Comparison of ENCODE assay signal across 8 cellular contexts in the genomic region with DNA sequence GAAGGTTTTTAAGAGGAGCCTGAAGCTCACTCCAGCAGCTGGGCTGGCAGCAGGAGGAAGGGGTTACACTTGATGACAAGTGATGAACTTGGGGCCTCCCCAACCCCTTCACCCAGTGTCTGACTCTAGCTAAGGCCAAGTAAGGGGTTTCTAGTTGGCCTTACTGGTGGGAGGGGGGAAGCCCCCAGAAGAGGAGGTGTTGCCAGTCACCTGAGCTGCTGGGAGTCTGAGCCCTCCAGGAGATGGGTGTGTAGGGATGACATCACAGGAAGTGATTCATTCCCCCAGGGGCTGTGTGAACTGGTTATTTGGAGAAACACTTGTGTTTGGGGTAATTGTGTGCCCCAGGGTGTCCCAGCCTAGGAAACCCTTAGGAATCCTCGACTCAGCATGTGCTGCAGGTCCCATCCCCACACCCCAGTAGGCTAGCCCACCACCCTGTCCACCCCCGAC. TPM values are rescaled to one million over a fixed set of nuclear protein-coding genes. Genes with fewer than 3 reads are reported as not detected.
A peak's percentile ranks its signal among the peaks of the same experiment; 100 is the strongest.
DNase-seq lines count a peak whose midpoint lies in the region; ATAC-seq and TF ChIP-seq lines count a peak whose summit lies in the region.

No MANE protein-coding gene starts in this region.

- no peak overlapping the region for H2BK20ac ChIP-seq in H9 (ENCODE audit: low read depth, low read length, poor library complexity, severe bottlenecking)

- H4K8ac ChIP-seq in H9 (replicated peaks; ENCODE audit: insufficient read length, low read depth, low read length): no peak overlapping the region

- no peak overlapping the region for H4K91ac ChIP-seq in H9 (ENCODE audit: insufficient read length, low read depth, low read length)

- peaks cover 11% of the 10 kb centered on the region for H3K27me3 ChIP-seq in CD8-positive, alpha-beta memory T cell (ENCODE audit: insufficient read depth, low read length, poor library complexity, severe bottlenecking)
- H3K27me3 ChIP-seq in H9 (ENCODE audit: insufficient read depth, low read length) (no peaks in the 10 kb centered on the region), adipocyte (replicated peaks; ENCODE audit: control insufficient read depth, insufficient read depth, low read length) (peaks cover 60% of the 10 kb centered on the region)

- H2AFZ ChIP-seq in H9 (ENCODE audit: low read length): no peak overlapping the region

- H2BK5ac ChIP-seq in H9 (ENCODE audit: insufficient read length, low read length): no peak overlapping the region

- POLR2A ChIA-PET in CD8-positive, alpha-beta memory T cell (lab: Charles Lee): no interaction called here

- CTCF ChIA-PET in CD8-positive, alpha-beta memory T cell (lab: Charles Lee): interaction anchor here (1.1 to 1.6 kb wide), 3 partner anchors 29 to 82 kb away, joined by 3 to 9 read pairs (median 5); no protein-coding TSS in a partner anchor

- TF ChIP-seq CTCF in H9 (conservative IDR thresholded peaks at IDR 0.05) (no peak), osteocyte (IDR thresholded peaks at IDR 0.05) (no peak)

- no peak overlapping the region for H3K14ac ChIP-seq in H9 (ENCODE audit: insufficient read depth, low read length)

- ATAC-seq in HG02588 (IDR thresholded peaks at IDR 0.05; ENCODE audit: unreplicated experiment) (no peak), HG02678 (IDR thresholded peaks at IDR 0.05; ENCODE audit: unreplicated experiment) (no peak)

- H3K4me1 Mint-ChIP-seq in CD8-positive, alpha-beta memory T cell: peaks cover 24 to 75% (median 42%) of the 10 kb centered on the region in 3 donors
- H3K4me1 Mint-ChIP-seq in H9 (peaks cover 12 to 17% of the 10 kb centered on the region in 2 experiments), osteocyte (ENCODE audit: unreplicated experiment) (peaks cover 52% of the 10 kb centered on the region)

- H3K4me1 ChIP-seq in CD8-positive, alpha-beta memory T cell (ENCODE audit: insufficient read depth, low read length): peaks cover 37% of the 10 kb centered on the region
- no peaks in the 10 kb centered on the region; the same call in 1 of the 2 replicates for H3K4me1 ChIP-seq in H9 (ENCODE audit: insufficient read depth, low read length)
- peaks cover 7% of the 10 kb centered on the region for H3K4me1 ChIP-seq in adipocyte (ENCODE audit: control insufficient read depth, insufficient read depth, low read length)

- H3K4me3 ChIP-seq in CD8-positive, alpha-beta memory T cell (ENCODE audit: low read length): no peak overlapping the region
- no peak overlapping the region for H3K4me3 ChIP-seq in adipocyte (ENCODE audit: low read length)

- H3K36me3 Mint-ChIP-seq in CD8-positive, alpha-beta memory T cell: peaks cover 0 to 3% (median 0%) of the 10 kb centered on the region in 3 donors
- H3K36me3 Mint-ChIP-seq in H9 (ENCODE audit: insufficient read depth in 1 of 3, low read depth in 3 of 3): no peaks in the 10 kb centered on the region
- no peaks in the 10 kb centered on the region for H3K36me3 Mint-ChIP-seq in osteocyte (ENCODE audit: unreplicated experiment)

- H3K79me2 ChIP-seq in H9 (ENCODE audit: insufficient read depth, low read length): no peaks in the 10 kb centered on the region

- DNase-seq in CD8-positive, alpha-beta memory T cell: peak; percentile 8 to 82 (median 10)
- DNase-seq in H9 (no peak), RKO (ENCODE audit: low spot score) (peak; percentile 61), adipocyte (ENCODE audit: low read depth) (peak; percentile 42), osteocyte (ENCODE audit: extremely low spot score, unreplicated experiment) (no peak), SHP77 treated with DMSO at 0.1 percent for 48 hours (lab: John Stamatoyannopoulos, UW) (no peak)

- H3K4me3 Mint-ChIP-seq in CD8-positive, alpha-beta memory T cell: peak overlapping the region in 2 of 7 donors; percentile 6 to 40
- H3K4me3 Mint-ChIP-seq in H9 (no peak overlapping the region), osteocyte (ENCODE audit: unreplicated experiment) (no peak overlapping the region)

- no peak overlapping the region for H4K5ac ChIP-seq in H9 (ENCODE audit: insufficient read length, low read depth, low read length)

- no peak overlapping the region for H2BK120ac ChIP-seq in H9 (ENCODE audit: low read depth, low read length, poor library complexity, severe bottlenecking)

- WGBS in H9 (ENCODE audit: extremely low coverage, insufficient read length, low lambda C conversion rate): no CpG with 5 or more reads among the region's 2 CpGs

- no peaks in the 10 kb centered on the region for H3K79me1 ChIP-seq in H9 (ENCODE audit: insufficient read depth, low read depth, low read length, poor library complexity, severe bottlenecking)

- H3K9me3 ChIP-seq in CD8-positive, alpha-beta memory T cell (ENCODE audit: low read length): no peaks in the 10 kb centered on the region
- no peaks in the 10 kb centered on the region for H3K9me3 ChIP-seq in H9 (ENCODE audit: control insufficient read depth, low read depth, low read length)
- H3K9me3 ChIP-seq in adipocyte (ENCODE audit: control insufficient read depth, low read length): no peaks in the 10 kb centered on the region

- peaks cover 27 to 39% of the 10 kb centered on the region in 2 donors for H3K27me3 Mint-ChIP-seq in CD8-positive, alpha-beta memory T cell
- H3K27me3 Mint-ChIP-seq in H9 (ENCODE audit: low read depth) (peaks cover 8% of the 10 kb centered on the region), osteocyte (ENCODE audit: unreplicated experiment) (no peaks in the 10 kb centered on the region)

- no peaks in the 10 kb centered on the region for H3K36me3 ChIP-seq in CD8-positive, alpha-beta memory T cell (ENCODE audit: insufficient read depth, low read length)
- H3K36me3 ChIP-seq in adipocyte (ENCODE audit: control insufficient read depth, insufficient read depth, low read length, severe bottlenecking): no peaks in the 10 kb centered on the region

- H2BK15ac ChIP-seq in H9 (ENCODE audit: low read depth, low read length): no peak overlapping the region

- H2BK12ac ChIP-seq in H9 (ENCODE audit: insufficient read length, low read depth, low read length): no peak overlapping the region

- H3K9me3 Mint-ChIP-seq in CD8-positive, alpha-beta memory T cell: peaks cover 0 to 2% (median 0%) of the 10 kb centered on the region in 5 donors
- H3K9me3 Mint-ChIP-seq in H9 (no peaks in the 10 kb centered on the region), osteocyte (ENCODE audit: unreplicated experiment) (no peaks in the 10 kb centered on the region)

- H3K4me2 ChIP-seq in H9 (ENCODE audit: insufficient read depth, insufficient read length, low read length): no peak overlapping the region

- no peak overlapping the region for H3K27ac ChIP-seq in CD8-positive, alpha-beta memory T cell (ENCODE audit: low read depth, low read length)
- H3K27ac ChIP-seq in H9 (ENCODE audit: insufficient read length, low read depth, low read length): no peak overlapping the region

- H3K18ac ChIP-seq in H9 (ENCODE audit: insufficient read length, low read depth, low read length): no peak overlapping the region

- H3K23ac ChIP-seq in H9 (ENCODE audit: insufficient read length, low read depth, low read length): no peak overlapping the region

- no peak overlapping the region for H3K56ac ChIP-seq in H9 (ENCODE audit: insufficient read length, low read depth, low read length)

- H3K23me2 ChIP-seq in H9 (ENCODE audit: insufficient read length, low read depth, low read length, poor library complexity, severe bottlenecking): no peaks in the 10 kb centered on the region

- H4K20me1 ChIP-seq in H9 (ENCODE audit: control insufficient read depth, insufficient read depth, insufficient read length): no peaks in the 10 kb centered on the region

- no peak overlapping the region for H2AK5ac ChIP-seq in H9 (ENCODE audit: insufficient read length, low read length)

- H3K9ac ChIP-seq in H9 (ENCODE audit: extremely low read depth, insufficient read length, low read length): no peak overlapping the region
- no peak overlapping the region for H3K9ac ChIP-seq in adipocyte (ENCODE audit: low read length)

- H3T11ph ChIP-seq in H9 (ENCODE audit: low read length): no peak overlapping the region

- H3K4ac ChIP-seq in H9 (ENCODE audit: low read depth, low read length): no peak overlapping the region

- peak overlapping the region in 4 of 8 donors; percentile 54 to 84 (median 63) for H3K27ac Mint-ChIP-seq in CD8-positive, alpha-beta memory T cell
- H3K27ac Mint-ChIP-seq in H9 (peak overlapping the region in 2 of 3 experiments; percentile 22 to 75; a peak in 4 of 7 replicates), osteocyte (ENCODE audit: unreplicated experiment) (peak overlapping the region; percentile 67)

RNA-seq across cellular contexts. Expression of a gene that starts 3.1 kb away (rescaled TPM):
- not detected for total RNA-seq in CD8-positive, alpha-beta memory T cell
- polyA plus RNA-seq in CD8-positive, alpha-beta memory T cell: not detected
- total RNA-seq in H9 (2021) (0.20 and 0.24 TPM in 2 replicates), osteocyte (1.2 and 1.7 TPM in 2 replicates)

RNA-seq across cellular contexts. Expression of a gene that starts 40.9 kb away (rescaled TPM):
- not detected for total RNA-seq in CD8-positive, alpha-beta memory T cell
- not detected for polyA plus RNA-seq in CD8-positive, alpha-beta memory T cell
- 2.4 and 2.5 TPM in 2 replicates for total RNA-seq in H9 (2021)
- 0.39 and 0.73 TPM in 2 replicates for total RNA-seq in osteocyte

Comparison
In these comparisons a context has a peak if more than half of its experiments do, and no peak if none do; other contexts are left out.
1. DNase-seq: peak in CD8-positive, alpha-beta memory T cell (5 of 5), RKO (single experiment) and adipocyte (single experiment); none in H9 (single experiment), osteocyte (single experiment) and SHP77 treated with DMSO at 0.1 percent for 48 hours (single experiment).